ENCODE assay signal across 8 cellular contexts in genomic region chr3:160225181-160226025, GRCh38. TPM values are rescaled to one million over a fixed set of nuclear protein-coding genes. Genes with fewer than 3 reads are reported as not detected.
DNase-seq lines count a peak whose midpoint lies in the region; ATAC-seq and TF ChIP-seq lines count a peak whose summit lies in the region.

Gene C3orf80, plus strand, starts transcription at chr3:160225422. Its CDS starts 214 bp downstream, at chr3:160225636.

- H3K4me1 Mint-ChIP-seq in activated CD4-positive, alpha-beta T cell treated with anti-CD3 and anti-CD28 coated beads, Interleukin-2, amount 10 ng/mL, durations not matched to agents 7 days and 5 days, result peaks cover 15% of the 10 kb centered on the region

- H3K36me3 Mint-ChIP-seq in activated CD4-positive, alpha-beta T cell treated with anti-CD3 and anti-CD28 coated beads, Interleukin-2, amount 10 ng/mL, durations not matched to agents 7 days and 5 days (ENCODE audit: low read depth), result peaks cover 2% of the 10 kb centered on the region

- CTCF ChIA-PET in activated CD4-positive, alpha-beta T cell treated with anti-CD3 and anti-CD28 coated beads, Interleukin-2, amount 10 ng/mL, durations not matched to agents 7 days and 5 days (lab: Charles Lee), result interaction anchor here (0.6 to 1.6 kb wide), 4 partner anchors 8 to 194 kb away, joined by 3 to 4 read pairs (median 3); no protein-coding TSS in a partner anchor

- TF ChIP-seq CTCF in AG10803 (conservative IDR thresholded peaks at IDR 0.05; ENCODE audit: low read length), result no peak

- ATAC-seq in GM18868 (IDR thresholded peaks at IDR 0.05; ENCODE audit: unreplicated experiment), result peak; percentile 83
- ATAC-seq in HG03060 (IDR thresholded peaks at IDR 0.05; ENCODE audit: low read depth, unreplicated experiment), result peak; percentile 43

- 0% methylated on average over 74 to 82 of the region's 103 CpGs for WGBS in mesodermal cell (ENCODE audit: insufficient coverage in 2 of 2), 2 experiments

- H3K4me1 ChIP-seq in effector memory CD4-positive, alpha-beta T cell (ENCODE audit: control insufficient read depth, insufficient read depth, low read length, poor library complexity, severe bottlenecking), result peaks cover 14% of the 10 kb centered on the region
- peaks cover 4% of the 10 kb centered on the region for H3K4me1 ChIP-seq in mesodermal cell (ENCODE audit: control insufficient read depth, insufficient read depth, low read length, poor library complexity, severe bottlenecking)

- H3K4me3 Mint-ChIP-seq in activated CD4-positive, alpha-beta T cell treated with anti-CD3 and anti-CD28 coated beads, Interleukin-2, amount 10 ng/mL, durations not matched to agents 7 days and 5 days, result peak within 1 kb of the TSS; percentile 71

- H3K9me3 Mint-ChIP-seq in activated CD4-positive, alpha-beta T cell treated with anti-CD3 and anti-CD28 coated beads, Interleukin-2, amount 10 ng/mL, durations not matched to agents 7 days and 5 days, result no peaks in the 10 kb centered on the region

- POLR2A ChIA-PET in activated CD4-positive, alpha-beta T cell treated with anti-CD3 and anti-CD28 coated beads, Interleukin-2, amount 10 ng/mL, durations not matched to agents 7 days and 5 days (lab: Charles Lee), result no interaction called here

- no peaks in the 10 kb centered on the region for H3K9me3 ChIP-seq in effector memory CD4-positive, alpha-beta T cell (ENCODE audit: control insufficient read depth, low read length)
- no peaks in the 10 kb centered on the region for H3K9me3 ChIP-seq in mesodermal cell (ENCODE audit: control insufficient read depth, low read length)

- no peaks in the 10 kb centered on the region for H3K36me3 ChIP-seq in effector memory CD4-positive, alpha-beta T cell (ENCODE audit: control insufficient read depth, insufficient read depth, low read length)
- H3K36me3 ChIP-seq in mesodermal cell (ENCODE audit: control insufficient read depth, insufficient read depth, low read length), result no peaks in the 10 kb centered on the region

- peaks cover 70% of the 10 kb centered on the region for H3K27me3 Mint-ChIP-seq in activated CD4-positive, alpha-beta T cell treated with anti-CD3 and anti-CD28 coated beads, Interleukin-2, amount 10 ng/mL, durations not matched to agents 7 days and 5 days

- H3K4me3 ChIP-seq in AG10803 (ENCODE audit: low read length), result peak within 1 kb of the TSS; percentile 55
- peak within 1 kb of the TSS; percentile 63 for H3K4me3 ChIP-seq in effector memory CD4-positive, alpha-beta T cell (ENCODE audit: insufficient read depth, low read depth, low read length, poor library complexity, severe bottlenecking)
- H3K4me3 ChIP-seq in mesodermal cell (ENCODE audit: extremely low read depth, insufficient read depth, low read length, poor library complexity, severe bottlenecking), result peak within 1 kb of the TSS; percentile 45

- DNase-seq in AG10803 (ENCODE audit: low read depth) (peak; percentile 30), NCI-H2171 (lab: John Stamatoyannopoulos, UW) (peak; percentile 36)
- DNase-seq in activated CD4-positive, alpha-beta T cell treated with anti-CD3 and anti-CD28 coated beads, Interleukin-2, amount 10 ng/mL, durations not matched to agents 7 days and 5 days, result peak; percentile 46
- DNase-seq in effector memory CD4-positive, alpha-beta T cell, result peak in 1 of 3 donors; percentile 5
- DNase-seq in stimulated activated naive CD4-positive, alpha-beta T cell treated with Interleukin-2 at 50 U/mL for 16 hours (lab: John Stamatoyannopoulos, UW), result peak; percentile 25

- H3K27me3 ChIP-seq in effector memory CD4-positive, alpha-beta T cell (replicated peaks; ENCODE audit: control insufficient read depth, insufficient read depth, low read length, poor library complexity, severe bottlenecking), result peaks cover 29% of the 10 kb centered on the region

- no peak within 1 kb of the TSS for H3K27ac Mint-ChIP-seq in activated CD4-positive, alpha-beta T cell treated with anti-CD3 and anti-CD28 coated beads, Interleukin-2, amount 10 ng/mL, durations not matched to agents 7 days and 5 days

- no peak within 1 kb of the TSS for H3K27ac ChIP-seq in effector memory CD4-positive, alpha-beta T cell (ENCODE audit: insufficient read depth, low read length, poor library complexity, severe bottlenecking)
- H3K27ac ChIP-seq in mesodermal cell (ENCODE audit: low read depth, low read length, severe bottlenecking), result no peak within 1 kb of the TSS

RNA-seq across cellular contexts. Expression of gene C3orf80, which starts in this region (rescaled TPM):
- not detected for total RNA-seq in activated CD4-positive, alpha-beta T cell treated with anti-CD3 and anti-CD28 coated beads, Interleukin-2, amount 10 ng/mL, durations not matched to agents 7 days and 5 days
- 0.26 TPM for polyA plus RNA-seq in mesodermal cell (2013, experiment 1 of 2)
- polyA plus RNA-seq in mesodermal cell (2013, experiment 2 of 2), result 0.25 TPM

Comparison
In these comparisons a context has a peak if more than half of its experiments do, and no peak if none do; other contexts are left out.
1. Peak in DNase-seq in activated CD4-positive, alpha-beta T cell treated with anti-CD3 and anti-CD28 coated beads, Interleukin-2, amount 10 ng/mL, durations not matched to agents 7 days and 5 days; RNA of the gene not detected or under 1 TPM.